Comparison of ENCODE assay signal across 24 cellular contexts in the genomic region with DNA sequence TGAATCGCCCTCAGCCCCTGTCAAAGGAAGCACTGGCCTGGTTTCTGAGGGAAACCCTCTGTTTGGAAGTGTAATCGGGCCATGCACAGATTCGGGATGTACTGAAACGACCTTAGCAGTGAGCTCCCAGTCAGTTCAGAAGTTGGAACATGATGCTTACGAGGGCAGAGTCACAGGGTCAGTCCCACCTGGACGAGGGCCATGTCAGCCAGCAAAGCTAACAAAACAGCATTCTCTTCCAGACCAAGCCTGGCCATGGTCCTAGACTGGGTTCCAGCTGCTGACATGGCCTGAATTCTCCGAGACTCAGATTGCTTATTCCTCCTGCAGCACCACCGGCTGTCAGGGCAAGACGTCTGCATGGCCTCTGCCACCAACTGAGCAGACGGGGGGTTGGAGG.
A peak's percentile ranks its signal among the peaks of the same experiment; 100 is the strongest.
DNase-seq lines count a peak whose midpoint lies in the region; ATAC-seq and TF ChIP-seq lines count a peak whose summit lies in the region.
"Had no signal": no experiment of that assay in that cellular context is flagged by ENCODE, and none has a peak within 500 bp of the region (broad histone marks: within the 10 kb centered on the region; RNA-seq: fewer than 3 reads in every experiment).

No MANE protein-coding gene starts in this region.

- in situ Hi-C loops in astrocyte of the spinal cord (cut with HindIII; ENCODE audit: low sequenced_read_pairs): no loop called here

- peak; percentile 11 for DNase-seq in A172 (ENCODE audit: low spot score)
- DNase-seq in astrocyte of the spinal cord (ENCODE audit: low read depth, low spot score): peak; percentile 22
- DNase-seq in left ventricle myocardium superior: peak; percentile 65
- peak; percentile 63 to 95 (median 82) for DNase-seq in posterior cingulate gyrus
- no peak for DNase-seq in NAMALWA (ENCODE audit: low spot score)
- no peak for DNase-seq in osteocyte (ENCODE audit: extremely low spot score, unreplicated experiment)
- no peak for DNase-seq in D341Med (ENCODE audit: low spot score)
- DNase-seq: activated CD4-positive, alpha-beta T cell treated with anti-CD3 and anti-CD28 coated beads for 4 hours; activated CD8-positive, alpha-beta memory T cell treated with anti-CD3 and anti-CD28 coated beads, Interleukin-2, amount 50 U/mL, for 4 hours; activated gamma-delta T cell treated with Interleukin-2 at 50 U/mL for 16 hours; CD4-positive, CD25-positive, alpha-beta regulatory T cell; DMS79 treated with DMSO at 0.1 percent for 48 hours; glutamatergic neuron; KG1; NCI-H1092; NCI-H2171 treated with DMSO at 0.1 percent for 48 hours; NCI-H82; SK-N-SH; spleen; upper lobe of left lung had no signal

- H3K27me3 Mint-ChIP-seq in osteocyte (ENCODE audit: unreplicated experiment): peaks cover 5% of the 10 kb centered on the region

- H3K4me1 Mint-ChIP-seq in osteocyte (ENCODE audit: unreplicated experiment): no peaks in the 10 kb centered on the region
- H3K4me1 Mint-ChIP-seq: mesothelial cell of epicardium had no signal

- no peak overlapping the region for H3K27ac Mint-ChIP-seq in osteocyte (ENCODE audit: unreplicated experiment)
- H3K27ac Mint-ChIP-seq: CD4-positive, CD25-positive, alpha-beta regulatory T cell; mesothelial cell of epicardium had no signal

- intact Hi-C loops in left ventricle myocardium superior (cut with micrococcal nuclease): no loop called here
- intact Hi-C loops in posterior cingulate gyrus (cut with DNase I): no loop called here

- H3K4me3 Mint-ChIP-seq in osteocyte (ENCODE audit: unreplicated experiment): no peak overlapping the region
- H3K4me3 Mint-ChIP-seq: CD4-positive, CD25-positive, alpha-beta regulatory T cell; mesothelial cell of epicardium had no signal

- H3K36me3 Mint-ChIP-seq in osteocyte (ENCODE audit: unreplicated experiment): no peaks in the 10 kb centered on the region
- H3K36me3 Mint-ChIP-seq: CD4-positive, CD25-positive, alpha-beta regulatory T cell; mesothelial cell of epicardium had no signal

- no peak for TF ChIP-seq CTCF in astrocyte of the spinal cord (IDR thresholded peaks at IDR 0.05; ENCODE audit: low read depth, low read length)
- no peak for TF ChIP-seq CTCF in osteocyte (IDR thresholded peaks at IDR 0.05)

- ATAC-seq in left ventricle myocardium superior (peak; percentile 94), GM18498 (IDR thresholded peaks at IDR 0.05; ENCODE audit: unreplicated experiment) (no peak)
- ATAC-seq: A549 had no signal

- no peak overlapping the region for H3K4me3 ChIP-seq in astrocyte of the spinal cord (ENCODE audit: low read depth, low read length)
- H3K4me3 ChIP-seq: A549, coronary artery, spleen, upper lobe of left lung had no signal

- H3K9me3 Mint-ChIP-seq in osteocyte (ENCODE audit: unreplicated experiment): no peaks in the 10 kb centered on the region
- H3K9me3 Mint-ChIP-seq: mesothelial cell of epicardium had no signal

Comparison
In these comparisons a context has a peak if more than half of its experiments do, and no peak if none do; other contexts are left out.
1. DNase-seq: peak in A172 (single experiment), astrocyte of the spinal cord (single experiment), left ventricle myocardium superior (single experiment) and posterior cingulate gyrus (10 of 10); none in NAMALWA (single experiment), osteocyte (single experiment) and D341Med (single experiment).